Comparison of ENCODE assay signal across 10 cellular contexts in genomic region chr12:124506832-124507153, GRCh38.
DNase-seq lines count a peak whose midpoint lies in the region; ATAC-seq and TF ChIP-seq lines count a peak whose summit lies in the region.
"Had no signal": no experiment of that assay in that cellular context is flagged by ENCODE, and none has a peak within 500 bp of the region (broad histone marks: within the 10 kb centered on the region; RNA-seq: fewer than 3 reads in every experiment).

No MANE protein-coding gene starts in this region.

- H3K4me3 ChIP-seq in GM23248, result 0 out of 2 replicates have a peak overlapping the region, but pooled peaks have one; percentile 34
- no peak overlapping the region for H3K4me3 ChIP-seq in ascending aorta
- H3K4me3 ChIP-seq in lower lobe of right lung, result peak overlapping the region; percentile 24
- H3K4me3 ChIP-seq: HAP-1 had no signal

- H3K4me2 ChIP-seq in GM23248 (ENCODE audit: unreplicated experiment), result peak overlapping the region; percentile 39

- H3K4me3 Mint-ChIP-seq in stimulated activated naive B cell treated with anti-CD40 and anti-IgM and Interleukin-4, amounts not matched to agents 10 μg/mL and 1 μg/mL and 100 μg/mL, for 72 hours, result peak overlapping the region; percentile 52 to 68
- H3K4me3 Mint-ChIP-seq in activated naive CD8-positive, alpha-beta T cell treated with anti-CD3 and anti-CD28 coated beads for 36 hours, result no peak overlapping the region

- no peak for TF ChIP-seq CTCF in ascending aorta (IDR thresholded peaks at IDR 0.05)
- no peak for TF ChIP-seq CTCF in lower lobe of right lung (IDR thresholded peaks at IDR 0.05)
- TF ChIP-seq CTCF in GM10248 (IDR thresholded peaks at IDR 0.05; ENCODE audit: control extremely low read depth, extremely low read depth, low read depth, missing control alignments), result no peak

- in situ Hi-C loops in GM23248 (cut with MboI), result no loop called here

- peaks cover 19 to 49% of the 10 kb centered on the region in 2 donors for H3K36me3 Mint-ChIP-seq in stimulated activated naive B cell treated with anti-CD40 and anti-IgM and Interleukin-4, amounts not matched to agents 10 μg/mL and 1 μg/mL and 100 μg/mL, for 72 hours
- peaks cover 5% of the 10 kb centered on the region for H3K36me3 Mint-ChIP-seq in activated naive CD8-positive, alpha-beta T cell treated with anti-CD3 and anti-CD28 coated beads for 36 hours

- POLR2A ChIA-PET in GM10248 (lab: Yijun Ruan, JAX), result interaction anchor here (0.6 kb wide), 1 partner anchor 129 kb away, joined by 5 read pairs; no protein-coding TSS in a partner anchor

- H3K9me2 ChIP-seq in GM23248 (ENCODE audit: insufficient read depth), result no peaks in the 10 kb centered on the region

- no peaks in the 10 kb centered on the region for H3K9me3 Mint-ChIP-seq in stimulated activated naive B cell treated with anti-CD40 and anti-IgM and Interleukin-4, amounts not matched to agents 10 μg/mL and 1 μg/mL and 100 μg/mL, for 72 hours
- no peaks in the 10 kb centered on the region for H3K9me3 Mint-ChIP-seq in activated naive CD8-positive, alpha-beta T cell treated with anti-CD3 and anti-CD28 coated beads for 36 hours

- no peaks in the 10 kb centered on the region for H3K27me3 Mint-ChIP-seq in stimulated activated naive B cell treated with anti-CD40 and anti-IgM and Interleukin-4, amounts not matched to agents 10 μg/mL and 1 μg/mL and 100 μg/mL, for 72 hours
- no peaks in the 10 kb centered on the region for H3K27me3 Mint-ChIP-seq in activated naive CD8-positive, alpha-beta T cell treated with anti-CD3 and anti-CD28 coated beads for 36 hours

- H3K79me2 ChIP-seq in GM23248 (ENCODE audit: insufficient read depth), result peaks cover 100% of the 10 kb centered on the region

- CTCF ChIA-PET in GM10248 (lab: Yijun Ruan, JAX), result no interaction called here

- 47 to 49% methylated on average over 8 of the region's 8 CpGs for WGBS in GM23248 (ENCODE audit: low coverage in 1 of 2, low lambda C conversion rate in 2 of 2, missing lambda C conversion rate in 2 of 2), 2 experiments

- H3F3A ChIP-seq in GM23248 (ENCODE audit: insufficient read depth), result no peaks in the 10 kb centered on the region

- peak overlapping the region; percentile 44 for H3K27ac Mint-ChIP-seq in stimulated activated naive B cell treated with anti-CD40 and anti-IgM and Interleukin-4, amounts not matched to agents 10 μg/mL and 1 μg/mL and 100 μg/mL, for 72 hours
- H3K27ac Mint-ChIP-seq in activated naive CD8-positive, alpha-beta T cell treated with anti-CD3 and anti-CD28 coated beads for 36 hours, result no peak overlapping the region

- H3K4me1 ChIP-seq in GM23248 (ENCODE audit: insufficient read depth), result peaks cover 32% of the 10 kb centered on the region
- peaks cover 0 to 39% of the 10 kb centered on the region in 2 donors for H3K4me1 ChIP-seq in ascending aorta
- peaks cover 83% of the 10 kb centered on the region for H3K4me1 ChIP-seq in lower lobe of right lung

- H3K36me3 ChIP-seq in GM23248 (ENCODE audit: low read depth) (no peaks in the 10 kb centered on the region), ascending aorta (no peaks in the 10 kb centered on the region), lower lobe of right lung (peaks cover 8% of the 10 kb centered on the region)
- H3K36me3 ChIP-seq: HAP-1 had no signal

- H3K4me1 Mint-ChIP-seq in stimulated activated naive B cell treated with anti-CD40 and anti-IgM and Interleukin-4, amounts not matched to agents 10 μg/mL and 1 μg/mL and 100 μg/mL, for 72 hours, result peaks cover 54 to 84% of the 10 kb centered on the region in 2 donors
- H3K4me1 Mint-ChIP-seq in activated naive CD8-positive, alpha-beta T cell treated with anti-CD3 and anti-CD28 coated beads for 36 hours, result peaks cover 36% of the 10 kb centered on the region

- H3K27me3 ChIP-seq in GM23248 (replicated peaks; ENCODE audit: insufficient read depth) (no peaks in the 10 kb centered on the region), ascending aorta (no peaks in the 10 kb centered on the region), lower lobe of right lung (ENCODE audit: low read depth) (no peaks in the 10 kb centered on the region)

- H3K9me3 ChIP-seq in GM23248 (ENCODE audit: low read depth) (no peaks in the 10 kb centered on the region), ascending aorta (no peaks in the 10 kb centered on the region), lower lobe of right lung (no peaks in the 10 kb centered on the region)
- H3K9me3 ChIP-seq: HAP-1 had no signal

- H3K27ac ChIP-seq in GM23248, result peak overlapping the region; percentile 41
- peak overlapping the region; percentile 59 to 65 for H3K27ac ChIP-seq in ascending aorta
- H3K27ac ChIP-seq in lower lobe of right lung, result peak overlapping the region; percentile 77

- H2AFZ ChIP-seq in GM23248, result no peak overlapping the region

- H3K9ac ChIP-seq in GM23248, result peak overlapping the region; percentile 47

- no peaks in the 10 kb centered on the region for H4K20me1 ChIP-seq in GM23248 (ENCODE audit: insufficient read depth)

- ATAC-seq in lower lobe of right lung (no peak), left lobe of liver (no peak)
- ATAC-seq in stimulated activated naive B cell treated with anti-CD40 and anti-IgM and Interleukin-4, amounts not matched to agents 10 μg/mL and 1 μg/mL and 100 μg/mL, for 72 hours (replicated peaks), result peak; percentile 60

- intact Hi-C loops in ascending aorta (cut with DNase I) (no loop called here), lower lobe of right lung (cut with DNase I) (no loop called here)

- no peak for DNase-seq in GM23248
- DNase-seq in ascending aorta (ENCODE audit: low spot score in 2 of 2), result no peak
- DNase-seq in lower lobe of right lung, result no peak
- DNase-seq in stimulated activated naive B cell treated with anti-CD40 and anti-IgM and Interleukin-4, amounts not matched to agents 10 μg/mL and 1 μg/mL and 100 μg/mL, for 72 hours, result no peak
- DNase-seq in left lobe of liver (ENCODE audit: low spot score), result no peak
- no peak for DNase-seq in activated naive CD8-positive, alpha-beta T cell treated with anti-CD3 and anti-CD28 coated beads for 36 hours
- DNase-seq in RPMI8226, result no peak
- DNase-seq in GM10248 (ENCODE audit: extremely low spot score), result no peak
- DNase-seq: activated CD8-positive, alpha-beta memory T cell treated with anti-CD3 and anti-CD28 coated beads, Interleukin-2, amount 50 U/mL, for 4 hours had no signal

Comparison
In these comparisons a context has a peak if more than half of its experiments do, and no peak if none do; other contexts are left out.
1. H3K4me3 ChIP-seq: peak in GM23248 (single experiment) and lower lobe of right lung (single experiment); none in ascending aorta (0 of 2).
2. ATAC-seq: peak in stimulated activated naive B cell treated with anti-CD40 and anti-IgM and Interleukin-4, amounts not matched to agents 10 μg/mL and 1 μg/mL and 100 μg/mL, for 72 hours (2 of 2); none in lower lobe of right lung (0 of 2) and left lobe of liver (single experiment).
3. Peak in every context shown above with its lines, with median percentiles within 50 percentile points of each other: H3K27ac ChIP-seq.